In genomic region chr1:205335692-205336091, GRCh38 we compare ENCODE assay signal across 8 cellular contexts. TPM values are rescaled to one million over a fixed set of nuclear protein-coding genes. Genes with fewer than 3 reads are reported as not detected.
DNase-seq lines count a peak whose midpoint lies in the region; ATAC-seq and FAIRE-seq lines count a peak whose summit lies in the region.

No MANE protein-coding gene starts in this region.

- FAIRE-seq in TTC549 (lab: Jason Lieb, UNC), result peak; percentile 87

- ATAC-seq in GM18867 (IDR thresholded peaks at IDR 0.05; ENCODE audit: unreplicated experiment) (peak; percentile 52), HG02623 (IDR thresholded peaks at IDR 0.05; ENCODE audit: unreplicated experiment) (no peak)

- DNase-seq in A172 (ENCODE audit: low spot score), result peak; percentile 87
- peak; percentile 83 for DNase-seq in NCI-H2107 treated with DMSO at 0.1 percent for 48 hours (lab: John Stamatoyannopoulos, UW; ENCODE audit: unreplicated experiment)
- DNase-seq in astrocyte of the hippocampus (ENCODE audit: low read depth, low spot score), result peak; percentile 90
- peak in 48 of 51 donors; percentile 16 to 87 (median 60) for DNase-seq in hypothalamus (lab: John Stamatoyannopoulos, UW)
- DNase-seq in stimulated activated CD4-positive, alpha-beta T cell treated with anti-CD3 and anti-CD28 coated beads, Interleukin-15, amount 100 ng/mL, for 1 hour (ENCODE audit: low read depth in 1 of 2, low spot score in 1 of 2), result peak; percentile 44 to 57

RNA-seq across cellular contexts. Expression of gene NUAK2, which starts 14.1 kb away (rescaled TPM):
- 16.3 and 18.4 TPM in 2 replicates for total RNA-seq in A172 (2014; rRNA removed; shearing (Covaris generic))

RNA-seq across cellular contexts. Expression of gene KLHDC8A, which starts 21.0 kb away (rescaled TPM):
- total RNA-seq in A172 (2014; rRNA removed; shearing (Covaris generic)), result not detected in 2 replicates
